12 cellular contexts compared by ENCODE assay signal in genomic region chr20:10669843-10670446, GRCh38. TPM values are rescaled to one million over a fixed set of nuclear protein-coding genes. Genes with fewer than 3 reads are reported as not detected.
DNase-seq lines count a peak whose midpoint lies in the region; ATAC-seq and TF ChIP-seq lines count a peak whose summit lies in the region.
"Had no signal": no experiment of that assay in that cellular context is flagged by ENCODE, and none has a peak within 500 bp of the region (broad histone marks: within the 10 kb centered on the region; RNA-seq: fewer than 3 reads in every experiment).

No MANE protein-coding gene starts in this region.

- H3K9ac ChIP-seq in duodenal mucosa (ENCODE audit: low read depth in 1 of 2, low read length in 2 of 2) = peak overlapping the region in 1 of 2 donors; percentile 74

- H3K36me3 ChIP-seq in left ventricle myocardium inferior = peaks cover 29% of the 10 kb centered on the region
- H3K36me3 ChIP-seq in duodenal mucosa (ENCODE audit: control insufficient read depth in 1 of 2, insufficient read depth in 2 of 2, low read length in 2 of 2) = peaks cover 5 to 30% of the 10 kb centered on the region in 2 donors
- H3K36me3 ChIP-seq in uterus = no peaks in the 10 kb centered on the region

- peak overlapping the region; percentile 84 for H3K4me3 Mint-ChIP-seq in nephron progenitor cell
- H3K4me3 Mint-ChIP-seq: activated naive CD8-positive, alpha-beta T cell had no signal

- no peaks in the 10 kb centered on the region for H3K9me3 Mint-ChIP-seq in nephron progenitor cell

- DNase-seq in left ventricle myocardium inferior (no peak), left cardiac atrium (no peak), nephron progenitor cell (no peak), uterus (no peak)
- no peak for DNase-seq in activated effector memory CD4-positive, alpha-beta T cell treated with anti-CD3 and anti-CD28 coated beads, Interleukin-2, amount 50 U/mL, for 16 hours
- DNase-seq: activated CD4-positive, CD25-positive, alpha-beta regulatory T cell; NCI-H1092; stimulated activated CD8-positive, alpha-beta memory T cell treated with anti-CD3 and anti-CD28 coated beads, Interleukin-4, amount 100 ng/mL, for 48 hours had no signal

- peak overlapping the region; percentile 87 for H3K27ac Mint-ChIP-seq in nephron progenitor cell
- H3K27ac Mint-ChIP-seq: activated naive CD8-positive, alpha-beta T cell had no signal

- H3K36me3 Mint-ChIP-seq in nephron progenitor cell (ENCODE audit: low read depth) = peaks cover 26% of the 10 kb centered on the region
- H3K36me3 Mint-ChIP-seq: activated naive CD8-positive, alpha-beta T cell had no signal

- H3K9me3 ChIP-seq in left ventricle myocardium inferior (replicated peaks) (no peaks in the 10 kb centered on the region), duodenal mucosa (ENCODE audit: control insufficient read depth in 1 of 2, low read length in 2 of 2) (no peaks in the 10 kb centered on the region), uterus (no peaks in the 10 kb centered on the region)

- ATAC-seq in left cardiac atrium (no peak), GM21360 (IDR thresholded peaks at IDR 0.05; ENCODE audit: unreplicated experiment) (no peak), HG02642 (IDR thresholded peaks at IDR 0.05; ENCODE audit: poor library complexity, unreplicated experiment) (no peak)

- no peak for TF ChIP-seq POLR2A in uterus (IDR thresholded peaks at IDR 0.05)

- no peak for TF ChIP-seq CTCF in left ventricle myocardium inferior (IDR thresholded peaks at IDR 0.05; ENCODE audit: borderline replicate concordance)
- TF ChIP-seq CTCF in nephron progenitor cell (IDR thresholded peaks at IDR 0.05) = no peak
- no peak for TF ChIP-seq CTCF in uterus (IDR thresholded peaks at IDR 0.05)

- H3K4me1 ChIP-seq in left ventricle myocardium inferior (peaks cover 97% of the 10 kb centered on the region), duodenal mucosa (ENCODE audit: control insufficient read depth in 1 of 2, insufficient read depth in 2 of 2, low read length in 2 of 2) (peaks cover 28 to 29% of the 10 kb centered on the region in 2 donors), uterus (peaks cover 3 to 5% of the 10 kb centered on the region in 2 donors)

- H3K27me3 Mint-ChIP-seq in nephron progenitor cell (ENCODE audit: low read depth, poor library complexity) = no peaks in the 10 kb centered on the region

- peak overlapping the region; percentile 94 for H3K4me3 ChIP-seq in left ventricle myocardium inferior
- H3K4me3 ChIP-seq in duodenal mucosa (ENCODE audit: low read depth in 1 of 2, low read length in 2 of 2) = peak overlapping the region; percentile 86 to 93
- H3K4me3 ChIP-seq in uterus = peak overlapping the region; percentile 72 to 88

- H3K27me3 ChIP-seq in left ventricle myocardium inferior (ENCODE audit: low read depth) (no peaks in the 10 kb centered on the region), duodenal mucosa (ENCODE audit: control insufficient read depth in 1 of 2, insufficient read depth in 2 of 2, low read length in 2 of 2) (no peaks in the 10 kb centered on the region), uterus (no peaks in the 10 kb centered on the region)

- H3K27ac ChIP-seq in left ventricle myocardium inferior (replicated peaks) (peak overlapping the region; percentile 99), duodenal mucosa (ENCODE audit: low read depth, low read length) (no peak overlapping the region), uterus (peak overlapping the region; percentile 99 to 100)

- peaks cover 69% of the 10 kb centered on the region for H3K4me1 Mint-ChIP-seq in nephron progenitor cell

- intact Hi-C loops in left ventricle myocardium inferior (cut with micrococcal nuclease) = no loop called here
- intact Hi-C loops in left cardiac atrium (cut with DNase I) = loop anchor here in 1 of 2 donors (5.0 to 10.0 kb wide), 3 partner anchors 195 to 602 kb away; no protein-coding TSS in a partner anchor
- intact Hi-C loops in uterus (cut with DNase I; ENCODE audit: low total_unique reads) = loop anchor here (10.0 kb wide), 2 partner anchors 235 to 605 kb away; partner anchors contain the start of genes MKKS and SLX4IP

RNA-seq across cellular contexts. Expression of gene JAG1, which starts 3.9 kb away (rescaled TPM):
- 20.5 TPM for total RNA-seq in left ventricle myocardium inferior
- total RNA-seq in left cardiac atrium = 10 to 100 TPM; 32.4 to 42.3 TPM
- total RNA-seq in uterus = 100 to 1,000 TPM in 2 of 4 donors, 10 to 100 TPM in 2; 53.8 to 154 (median 111) TPM
